In the genomic region with DNA sequence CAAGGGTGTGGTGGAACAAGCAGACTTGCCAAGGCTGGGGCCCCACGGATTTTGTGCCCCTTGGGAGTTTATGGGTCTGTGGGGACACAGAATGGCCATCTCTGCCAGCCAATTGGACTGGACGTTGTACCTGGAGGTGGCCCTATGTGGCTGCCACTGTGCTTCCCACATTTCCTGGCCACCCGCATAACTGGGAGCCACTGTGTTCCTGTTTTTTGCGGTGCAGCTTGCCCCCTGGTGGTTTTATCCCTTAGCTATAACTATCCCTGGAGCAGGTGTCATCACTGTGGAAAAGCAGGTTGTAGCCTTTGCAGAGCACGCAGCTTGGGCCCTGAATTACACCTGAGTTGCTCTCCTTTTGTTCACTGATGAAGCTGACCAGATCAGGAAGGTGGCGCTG, we compare ENCODE assay signal across 17 cellular contexts.
DNase-seq lines count a peak whose midpoint lies in the region; ATAC-seq and TF ChIP-seq lines count a peak whose summit lies in the region.
"Had no signal": no experiment of that assay in that cellular context is flagged by ENCODE, and none has a peak within 500 bp of the region (broad histone marks: within the 10 kb centered on the region; RNA-seq: fewer than 3 reads in every experiment).

No MANE protein-coding gene starts in this region.

- peak; percentile 12 for DNase-seq in ELR (ENCODE audit: low read depth)
- DNase-seq in HuH-7 (ENCODE audit: low spot score) = peak; percentile 34
- DNase-seq in SW480 (ENCODE audit: low spot score) = peak; percentile 1
- DNase-seq in right lobe of liver = peak in 2 of 3 donors; percentile 38 to 65
- no peak for DNase-seq in tibial nerve (ENCODE audit: low spot score in 2 of 2)
- no peak for DNase-seq in NCI-H1092 (lab: John Stamatoyannopoulos, UW)
- no peak for DNase-seq in head of caudate nucleus
- DNase-seq: activated CD4-positive, alpha-beta T cell treated with anti-CD3 and anti-CD28 coated beads, Interleukin-2, amount 10 ng/mL, durations not matched to agents 7 days and 5 days; IMR-90; NCI-H2029; spleen; T-helper 17 cell; thyroid gland had no signal

- H3K4me3 ChIP-seq in right lobe of liver (no peak overlapping the region), tibial nerve (no peak overlapping the region)
- H3K4me3 ChIP-seq: lung, spleen, thyroid gland had no signal

- TF ChIP-seq CTCF in right lobe of liver (IDR thresholded peaks at IDR 0.05) = peak; percentile 37 to 69 (median 56)
- no peak for TF ChIP-seq CTCF in tibial nerve (IDR thresholded peaks at IDR 0.05)

- intact Hi-C loops in right lobe of liver (cut with DNase I) = no loop called here
- intact Hi-C loops in head of caudate nucleus (cut with DNase I) = no loop called here

- WGBS in right lobe of liver (ENCODE audit: insufficient coverage, low coverage, low lambda C conversion rate, missing lambda C conversion rate) = 33% methylated on average over 2 of the region's 6 CpGs
- WGBS in tibial nerve, 2 donors = 83 to 93% methylated on average over 1 to 6 of the region's 6 CpGs

- H3K9me3 ChIP-seq in right lobe of liver = no peaks in the 10 kb centered on the region
- no peaks in the 10 kb centered on the region for H3K9me3 ChIP-seq in tibial nerve
- H3K9me3 ChIP-seq: Caco-2, spleen, thyroid gland had no signal

- no peaks in the 10 kb centered on the region for H3K27me3 ChIP-seq in right lobe of liver
- no peaks in the 10 kb centered on the region for H3K27me3 ChIP-seq in tibial nerve
- H3K27me3 ChIP-seq: spleen, thyroid gland had no signal

- H3K36me3 ChIP-seq in right lobe of liver (no peaks in the 10 kb centered on the region), tibial nerve (no peaks in the 10 kb centered on the region)
- H3K36me3 ChIP-seq: spleen, thyroid gland had no signal

- TF ChIP-seq EP300 in tibial nerve (IDR thresholded peaks at IDR 0.05) = no peak

- H3K27ac ChIP-seq in right lobe of liver = no peak overlapping the region
- H3K27ac ChIP-seq in tibial nerve = no peak overlapping the region
- H3K27ac ChIP-seq: spleen, thyroid gland had no signal

- H3K4me1 ChIP-seq in right lobe of liver = no peaks in the 10 kb centered on the region
- H3K4me1 ChIP-seq in tibial nerve = no peaks in the 10 kb centered on the region
- H3K4me1 ChIP-seq: Caco-2, spleen, thyroid gland had no signal

- ATAC-seq in right lobe of liver (peak; percentile 93 to 95 (median 94)), GM21737 (IDR thresholded peaks at IDR 0.05; ENCODE audit: unreplicated experiment) (no peak)
- ATAC-seq: activated T-helper 17 cell treated with anti-CD3 and anti-CD28 coated beads, Interleukin-2, amount 50 U/mL, for 72 hours; T-helper 17 cell had no signal

- TF ChIP-seq POLR2A in right lobe of liver (IDR thresholded peaks at IDR 0.05) (no peak), tibial nerve (IDR thresholded peaks at IDR 0.05) (no peak)

Comparison
In these comparisons a context has a peak if more than half of its experiments do, and no peak if none do; other contexts are left out.
1. DNase-seq: peak in ELR (single experiment), HuH-7 (single experiment), SW480 (single experiment) and right lobe of liver (2 of 3); none in tibial nerve (0 of 2), NCI-H1092 (single experiment) and head of caudate nucleus (0 of 42).
2. CTCF ChIP-seq: peak in right lobe of liver (4 of 4); none in tibial nerve (0 of 5).